In the genomic region with DNA sequence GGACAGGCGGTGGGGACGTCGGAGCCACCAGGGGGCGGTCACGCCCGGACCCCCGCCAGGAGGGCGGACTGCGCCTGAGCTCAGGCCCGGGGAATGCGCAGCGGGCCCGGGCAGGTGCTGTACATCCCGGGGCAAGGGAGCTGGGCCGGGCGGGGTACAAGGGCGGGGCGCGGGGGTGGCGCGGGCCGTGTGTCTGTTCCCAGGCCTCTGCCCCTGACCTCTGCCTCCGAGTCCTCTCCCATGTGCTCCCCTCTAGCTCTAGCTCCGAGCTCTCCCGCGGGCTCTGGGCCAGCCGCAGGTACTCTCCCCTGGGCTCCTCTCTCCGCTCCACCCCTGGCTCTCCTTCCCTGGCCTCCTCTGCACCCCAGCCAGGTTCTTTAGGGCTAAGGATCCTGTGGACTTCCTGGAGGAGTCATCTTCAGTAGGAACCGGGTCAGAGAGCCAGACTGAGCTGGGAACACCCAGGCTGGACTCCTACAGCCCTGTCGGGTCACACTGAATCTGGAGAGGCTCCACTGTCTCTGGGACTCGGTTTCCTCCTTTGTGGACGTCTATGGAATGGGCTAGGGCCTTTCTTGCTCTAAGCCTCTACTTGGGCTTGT, we compare ENCODE assay signal across 1 cellular context.
A peak's percentile ranks its signal among the peaks of the same experiment; 100 is the strongest.
TF ChIP-seq lines count a peak whose summit lies in the region.

No MANE protein-coding gene starts in this region.

TF ChIP-seq in HepG2, 621 proteins besides CTCF, POLR2A, EP300 and RAD21:
- peak; percentile 28; the same call in 1 of the 2 replicates for TF ChIP-seq ZNF687 (CRISPR knock-in tag; IDR thresholded peaks at IDR 0.05)
- 0 out of 2 replicates have a peak, but pooled peaks have one; percentile 29 for TF ChIP-seq HOXA3 (CRISPR knock-in tag; IDR thresholded peaks at IDR 0.05)
- TF ChIP-seq TFDP2 (CRISPR knock-in tag; IDR thresholded peaks at IDR 0.05) = no peak
